ENCODE assay signal across 11 cellular contexts in the genomic region with DNA sequence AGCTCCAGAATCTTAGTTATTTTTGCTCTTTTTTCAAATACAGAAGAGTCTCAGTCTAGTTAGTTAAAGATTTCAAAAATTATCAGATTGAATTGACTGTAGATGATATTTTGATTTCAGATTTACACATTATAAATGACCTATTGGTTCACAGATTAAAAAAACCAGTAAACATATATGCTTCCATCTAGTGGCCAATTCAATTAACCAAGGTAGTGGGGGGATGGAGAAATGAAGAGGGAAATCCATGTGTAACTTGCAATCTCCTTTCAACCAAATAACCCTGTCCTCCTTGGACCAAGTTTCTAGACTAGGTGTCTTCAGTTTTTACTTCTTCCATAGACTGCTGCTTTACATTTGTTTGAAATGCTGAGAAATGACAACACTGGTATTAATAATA.
DNase-seq lines count a peak whose midpoint lies in the region; ATAC-seq, FAIRE-seq and TF ChIP-seq lines count a peak whose summit lies in the region.
"Had no signal": no experiment of that assay in that cellular context is flagged by ENCODE, and none has a peak within 500 bp of the region (broad histone marks: within the 10 kb centered on the region; RNA-seq: fewer than 3 reads in every experiment).

No MANE protein-coding gene starts in this region.

- H3K4me3 Mint-ChIP-seq in naive thymus-derived CD8-positive, alpha-beta T cell, result no peak overlapping the region

- peak; percentile 63 for FAIRE-seq in frontal cortex (lab: Jason Lieb, UNC)
- FAIRE-seq: colon, small intestine had no signal

- no peaks in the 10 kb centered on the region for H3K36me3 ChIP-seq in SK-N-SH (replicated peaks in 1 of 2; ENCODE audit: control insufficient read depth in 1 of 2, insufficient read depth in 2 of 2, low read length in 1 of 2)

- DNase-seq in AG09319 (ENCODE audit: extremely low read depth, low read depth), result no peak
- no peak for DNase-seq in HFF-Myc (ENCODE audit: extremely low read depth, low read depth)
- DNase-seq in SK-N-SH, result no peak
- DNase-seq in frontal cortex (ENCODE audit: low spot score in 2 of 2), result no peak
- DNase-seq in NCI-H2196 treated with DMSO at 0.1 percent for 48 hours (lab: John Stamatoyannopoulos, UW; ENCODE audit: unreplicated experiment), result no peak
- no peak for DNase-seq in activated CD8-positive, alpha-beta memory T cell treated with anti-CD3 and anti-CD28 coated beads, Interleukin-2, amount 50 U/mL, for 4 hours
- no peak for DNase-seq in naive thymus-derived CD8-positive, alpha-beta T cell
- DNase-seq in Right ventricle myocardium superior, result no peak
- DNase-seq: activated CD8-positive, alpha-beta memory T cell treated with anti-CD3 and anti-CD28 coated beads for 24 hours; small intestine had no signal

- H3K9me3 Mint-ChIP-seq in naive thymus-derived CD8-positive, alpha-beta T cell, result peaks cover 0 to 4% (median under 1%) of the 10 kb centered on the region in 9 donors

- peaks cover 55% of the 10 kb centered on the region for H3K79me2 ChIP-seq in SK-N-SH (ENCODE audit: insufficient read depth)

- no peaks in the 10 kb centered on the region for H3K36me3 Mint-ChIP-seq in naive thymus-derived CD8-positive, alpha-beta T cell

- no peak overlapping the region for H3K4me3 ChIP-seq in HFF-Myc (replicated peaks; ENCODE audit: low read depth, low read length)
- no peak overlapping the region for H3K4me3 ChIP-seq in SK-N-SH (ENCODE audit: low read depth in 2 of 2, low read length in 1 of 2)

- intact Hi-C loops in Right ventricle myocardium superior (cut with DNase I), result no loop called here

- POLR2A ChIA-PET in SK-N-SH (lab: Yijun Ruan, JAX), result no interaction called here
- POLR2A ChIA-PET in naive thymus-derived CD8-positive, alpha-beta T cell (lab: Charles Lee), result no interaction called here

- TF ChIP-seq RAD21 in SK-N-SH (IDR thresholded peaks at IDR 0.05; ENCODE audit: low read length), result peak; percentile 29; the same call in 1 of the 2 replicates

- H3K9ac ChIP-seq in SK-N-SH, result no peak overlapping the region

- peaks cover 5 to 15% of the 10 kb centered on the region in 2 experiments; a peak in 2 of 4 replicates for H3K4me1 ChIP-seq in SK-N-SH (ENCODE audit: control insufficient read depth in 1 of 2, insufficient read depth in 2 of 2, low read depth in 1 of 2, low read length in 1 of 2)

- H3K4me2 ChIP-seq in SK-N-SH, result no peak overlapping the region

- no peaks in the 10 kb centered on the region for H3K4me1 Mint-ChIP-seq in naive thymus-derived CD8-positive, alpha-beta T cell

- peaks cover 24% of the 10 kb centered on the region for H3F3A ChIP-seq in SK-N-SH (replicated peaks; ENCODE audit: insufficient read depth)

- TF ChIP-seq EP300 in SK-N-SH (IDR thresholded peaks at IDR 0.05; ENCODE audit: borderline replicate concordance in 1 of 2, low read depth in 1 of 2, low read length in 1 of 2), result no peak

- no peaks in the 10 kb centered on the region for H3K27me3 Mint-ChIP-seq in naive thymus-derived CD8-positive, alpha-beta T cell

- peak; percentile 36 for TF ChIP-seq CTCF in AG09319 (IDR thresholded peaks at IDR 0.05; ENCODE audit: low read depth, low read length)
- TF ChIP-seq CTCF in HFF-Myc (IDR thresholded peaks at IDR 0.05; ENCODE audit: low read depth, low read length, missing control alignments), result peak; percentile 27
- TF ChIP-seq CTCF in SK-N-SH (IDR thresholded peaks at IDR 0.05), result peak; percentile 62

- no peaks in the 10 kb centered on the region for H3K9me3 ChIP-seq in SK-N-SH

- peak overlapping the region in 1 of 2 experiments; percentile 77; a peak in 1 of 4 replicates for H3K27ac ChIP-seq in SK-N-SH (ENCODE audit: low read depth in 2 of 2, low read length in 1 of 2)

- H3K27ac Mint-ChIP-seq in naive thymus-derived CD8-positive, alpha-beta T cell, result no peak overlapping the region

- CTCF ChIA-PET in SK-N-SH (lab: Yijun Ruan, JAX), result interaction anchor here (0.9 kb wide), 1 partner anchor 320 kb away, joined by 3 read pairs; no protein-coding TSS in a partner anchor

- no peaks in the 10 kb centered on the region for H3K9me2 ChIP-seq in SK-N-SH

- no peaks in the 10 kb centered on the region for H4K20me1 ChIP-seq in SK-N-SH (ENCODE audit: insufficient read depth)

- no peak for ATAC-seq in naive thymus-derived CD8-positive, alpha-beta T cell
- no peak for ATAC-seq in Right ventricle myocardium superior (ENCODE audit: poor library complexity)

- no peaks in the 10 kb centered on the region for H3K27me3 ChIP-seq in SK-N-SH (ENCODE audit: insufficient read depth)

- H2AFZ ChIP-seq in SK-N-SH (ENCODE audit: low read depth), result no peak overlapping the region

TF ChIP-seq in SK-N-SH, 30 proteins besides CTCF, POLR2A, EP300 and RAD21:
- TF ChIP-seq RFX5 (IDR thresholded peaks at IDR 0.05; ENCODE audit: low read length) (no peak), FOXM1 (IDR thresholded peaks at IDR 0.05; ENCODE audit: low read depth) (no peak), GABPA (IDR thresholded peaks at IDR 0.05; ENCODE audit: low read depth) (no peak), SMC3 (IDR thresholded peaks at IDR 0.05; ENCODE audit: low read depth, low read length) (peak; percentile 18; the same call in 1 of the 2 replicates)
